Comparison of ENCODE assay signal across 9 cellular contexts in the genomic region with DNA sequence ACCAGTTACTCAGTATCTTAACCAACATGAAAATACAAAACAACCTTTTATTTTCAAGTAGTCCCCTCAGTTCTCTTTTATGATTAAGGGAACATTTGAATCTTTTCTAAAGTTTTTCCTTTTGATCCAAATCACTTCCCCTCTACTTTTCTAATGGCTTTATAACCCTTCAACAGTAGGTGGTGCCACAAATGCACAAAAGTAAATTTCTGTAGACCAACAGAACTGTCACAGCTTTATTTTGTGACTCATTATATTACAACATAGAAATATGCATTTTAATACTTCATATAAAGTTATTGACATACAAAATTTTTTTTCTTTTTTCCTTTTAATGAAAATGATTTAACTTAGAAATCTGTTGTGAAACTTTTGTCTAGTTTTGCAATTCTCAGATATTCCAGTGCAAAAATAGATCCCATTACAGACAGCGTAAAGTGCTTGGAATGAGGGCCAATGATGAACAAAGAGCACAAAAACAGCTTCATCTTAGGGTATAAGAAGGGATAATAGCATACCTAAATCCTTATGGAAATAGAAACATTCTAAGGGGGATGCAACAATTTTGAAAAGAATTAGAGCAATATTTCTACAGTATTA. TPM values are rescaled to one million over a fixed set of nuclear protein-coding genes. Genes with fewer than 3 reads are reported as not detected.
A peak's percentile ranks its signal among the peaks of the same experiment; 100 is the strongest.
DNase-seq lines count a peak whose midpoint lies in the region; ATAC-seq, FAIRE-seq and TF ChIP-seq lines count a peak whose summit lies in the region.
"Had no signal": no experiment of that assay in that cellular context is flagged by ENCODE, and none has a peak within 500 bp of the region (broad histone marks: within the 10 kb centered on the region; RNA-seq: fewer than 3 reads in every experiment).

No MANE protein-coding gene starts in this region.

- BruUV-seq in OCI-LY7 (replicated peaks; lab: Mats Ljungman, UMichigan), result no TSS peak

- H3K36me3 Mint-ChIP-seq in HFFc6 (ENCODE audit: low read depth), result peaks cover 7% of the 10 kb centered on the region; the same call in 1 of the 2 replicates
- no peaks in the 10 kb centered on the region for H3K36me3 Mint-ChIP-seq in natural killer cell treated with Interleukin-12 subunit alpha and Interleukin-12 subunit beta and Interleukin-15 and Interleukin-18, amount 100 ng/mL, for 72 hours

- ATAC-seq in natural killer cell treated with Interleukin-12 subunit alpha and Interleukin-12 subunit beta and Interleukin-15 and Interleukin-18, amount 100 ng/mL, for 72 hours, result no peak
- ATAC-seq in HG02610 (IDR thresholded peaks at IDR 0.05; ENCODE audit: unreplicated experiment), result no peak

- no peak for FAIRE-seq in HTR-8/SVneo (lab: Jason Lieb, UNC)

- CTCF ChIA-PET in OCI-LY7 (lab: Charles Lee; ENCODE audit: unreplicated experiment), result no interaction called here

- H3K4me3 Mint-ChIP-seq in HFFc6, result no peak overlapping the region
- no peak overlapping the region for H3K4me3 Mint-ChIP-seq in natural killer cell treated with Interleukin-12 subunit alpha and Interleukin-12 subunit beta and Interleukin-15 and Interleukin-18, amount 100 ng/mL, for 72 hours
- H3K4me3 Mint-ChIP-seq: T-helper 1 cell treated with Interleukin-12 subunit alpha and Interleukin-12 subunit beta and Interleukin-4 antibody, amounts not matched to agents 30 μg/mL and 1 μg/mL, for 36 hours had no signal

- intact Hi-C loops in OCI-LY7 (cut with micrococcal nuclease; ENCODE audit: unreplicated experiment), result loop anchor here (1.0 to 5.0 kb wide), 4 partner anchors 81 to 636 kb away; no protein-coding TSS in a partner anchor

- H3K27ac Mint-ChIP-seq in HFFc6, result no peak overlapping the region
- H3K27ac Mint-ChIP-seq in natural killer cell treated with Interleukin-12 subunit alpha and Interleukin-12 subunit beta and Interleukin-15 and Interleukin-18, amount 100 ng/mL, for 72 hours, result no peak overlapping the region
- H3K27ac Mint-ChIP-seq: T-helper 1 cell treated with Interleukin-12 subunit alpha and Interleukin-12 subunit beta and Interleukin-4 antibody, amounts not matched to agents 30 μg/mL and 1 μg/mL, for 36 hours had no signal

- peaks cover 9% of the 10 kb centered on the region for H3K4me1 Mint-ChIP-seq in HFFc6 (ENCODE audit: low read depth)
- peaks cover 0 to 3% of the 10 kb centered on the region in 2 donors for H3K4me1 Mint-ChIP-seq in natural killer cell treated with Interleukin-12 subunit alpha and Interleukin-12 subunit beta and Interleukin-15 and Interleukin-18, amount 100 ng/mL, for 72 hours (ENCODE audit: low read depth in 2 of 2)

- no peaks in the 10 kb centered on the region for H3K9me3 Mint-ChIP-seq in HFFc6
- H3K9me3 Mint-ChIP-seq in natural killer cell treated with Interleukin-12 subunit alpha and Interleukin-12 subunit beta and Interleukin-15 and Interleukin-18, amount 100 ng/mL, for 72 hours, result no peaks in the 10 kb centered on the region
- H3K9me3 Mint-ChIP-seq: T-helper 1 cell treated with Interleukin-12 subunit alpha and Interleukin-12 subunit beta and Interleukin-4 antibody, amounts not matched to agents 30 μg/mL and 1 μg/mL, for 36 hours had no signal

- no peaks in the 10 kb centered on the region for H4K20me1 ChIP-seq in OCI-LY7 (ENCODE audit: insufficient read depth, low read length)

- H3K4me2 ChIP-seq in OCI-LY7 (ENCODE audit: low read length), result no peak overlapping the region

- peaks cover 24% of the 10 kb centered on the region for H3K4me1 ChIP-seq in OCI-LY7 (ENCODE audit: insufficient read depth, low read length, poor library complexity, severe bottlenecking)

- TF ChIP-seq CTCF in GM06990 (IDR thresholded peaks at IDR 0.05; ENCODE audit: insufficient read depth, low read length, poor library complexity, severe bottlenecking) (peak; percentile 51), HFFc6 (IDR thresholded peaks at IDR 0.05) (peak; percentile 78), OCI-LY7 (conservative IDR thresholded peaks at IDR 0.05; ENCODE audit: low read length) (peak; percentile 90), fibroblast of pulmonary artery (IDR thresholded peaks at IDR 0.05; ENCODE audit: low read length, missing control alignments) (peak; percentile 46)

- H3K27ac ChIP-seq in OCI-LY7 (ENCODE audit: low read depth, low read length, poor library complexity, severe bottlenecking), result no peak overlapping the region

- H3K36me3 ChIP-seq in GM06990 (ENCODE audit: control insufficient read depth, insufficient read depth, low read length) (no peaks in the 10 kb centered on the region), OCI-LY7 (ENCODE audit: insufficient read depth, low read length) (peaks cover 34% of the 10 kb centered on the region)

- no peak overlapping the region for H2AFZ ChIP-seq in OCI-LY7 (ENCODE audit: low read length)

- no peaks in the 10 kb centered on the region for H3K9me3 ChIP-seq in OCI-LY7 (ENCODE audit: low read length)

- H3K79me2 ChIP-seq in OCI-LY7 (ENCODE audit: insufficient read depth, low read depth, low read length), result peaks cover 7% of the 10 kb centered on the region; the same call in 1 of the 2 replicates

- DNase-seq in GM06990 (ENCODE audit: extremely low read depth, insufficient read length), result no peak
- DNase-seq in HFFc6, result peak; percentile 32
- DNase-seq in OCI-LY7 (ENCODE audit: low spot score), result peak; percentile 54
- DNase-seq in fibroblast of pulmonary artery (ENCODE audit: low read depth), result peak; percentile 49
- DNase-seq in natural killer cell treated with Interleukin-12 subunit alpha and Interleukin-12 subunit beta and Interleukin-15 and Interleukin-18, amount 100 ng/mL, for 72 hours (ENCODE audit: low spot score), result no peak
- DNase-seq in DMS114 treated with DMSO at 0.1 percent for 48 hours (lab: John Stamatoyannopoulos, UW; ENCODE audit: unreplicated experiment), result no peak
- DNase-seq in HTR-8/SVneo (ENCODE audit: insufficient read length, low spot score), result no peak

- POLR2A ChIA-PET in OCI-LY7 (lab: Charles Lee), result interaction anchor here (0.6 to 2.2 kb wide), 4 partner anchors 11 to 144 kb away, joined by 3 to 10 read pairs (median 6); no protein-coding TSS in a partner anchor

- H3K9me2 ChIP-seq in OCI-LY7 (ENCODE audit: insufficient read depth, low read length), result no peaks in the 10 kb centered on the region

- H3K4me3 ChIP-seq in GM06990 (replicated peaks; ENCODE audit: low read depth, low read length) (no peak overlapping the region), OCI-LY7 (ENCODE audit: low read depth, low read length, poor library complexity, severe bottlenecking) (no peak overlapping the region), fibroblast of pulmonary artery (replicated peaks; ENCODE audit: low read depth, low read length) (no peak overlapping the region)

- no peaks in the 10 kb centered on the region for H3K27me3 ChIP-seq in GM06990 (replicated peaks; ENCODE audit: control insufficient read depth, insufficient read depth, low read length)

- H3K27me3 Mint-ChIP-seq in HFFc6 (ENCODE audit: insufficient read depth), result peaks cover 2% of the 10 kb centered on the region; the same call in 1 of the 2 replicates
- H3K27me3 Mint-ChIP-seq in natural killer cell treated with Interleukin-12 subunit alpha and Interleukin-12 subunit beta and Interleukin-15 and Interleukin-18, amount 100 ng/mL, for 72 hours, result peaks cover 6 to 17% of the 10 kb centered on the region in 2 donors

RNA-seq across cellular contexts. Expression of gene NIPSNAP3B, which starts 17.0 kb away (rescaled TPM):
- under 1 TPM; 0.19 to 0.68 (median 0.40) TPM for total RNA-seq in HFFc6 (2021; fragmentation: NEBNext Ultra II Directional; extraction: Animal tissue kit (Norgen Biotek cat#: 25700))
- 0.28 and 0.31 TPM in 2 replicates for total RNA-seq in OCI-LY7 (2014; rRNA removed; shearing (Covaris generic))
- total RNA-seq in OCI-LY7 (2022), result 0.52 and 1.1 TPM in 2 replicates
- not detected for total RNA-seq in natural killer cell treated with Interleukin-12 subunit alpha and Interleukin-12 subunit beta and Interleukin-15 and Interleukin-18, amount 100 ng/mL, for 72 hours

RNA-seq across cellular contexts. Expression of gene NIPSNAP3A, which starts 33.4 kb away (rescaled TPM):
- total RNA-seq in HFFc6 (2021; fragmentation: NEBNext Ultra II Directional; extraction: Animal tissue kit (Norgen Biotek cat#: 25700)), result 10 to 100 TPM; 11.5 to 17.0 (median 14.6) TPM
- 20.2 and 25.2 TPM in 2 replicates for total RNA-seq in OCI-LY7 (2014; rRNA removed; shearing (Covaris generic))
- total RNA-seq in OCI-LY7 (2022), result 24.3 and 25.2 TPM in 2 replicates
- total RNA-seq in natural killer cell treated with Interleukin-12 subunit alpha and Interleukin-12 subunit beta and Interleukin-15 and Interleukin-18, amount 100 ng/mL, for 72 hours, result 1 to 10 TPM; 5.6 to 7.7 TPM

Comparison
In these comparisons a context has a peak if more than half of its experiments do, and no peak if none do; other contexts are left out.
1. DNase-seq: peak in HFFc6 (single experiment), OCI-LY7 (single experiment) and fibroblast of pulmonary artery (single experiment); none in GM06990 (single experiment), natural killer cell treated with Interleukin-12 subunit alpha and Interleukin-12 subunit beta and Interleukin-15 and Interleukin-18, amount 100 ng/mL, for 72 hours (single experiment), DMS114 treated with DMSO at 0.1 percent for 48 hours (single experiment) and HTR-8/SVneo (single experiment).
2. Peak in every context shown above with its lines, with median percentiles within 50 percentile points of each other: CTCF ChIP-seq.